1 cellular context compared by ENCODE assay signal in the genomic region with DNA sequence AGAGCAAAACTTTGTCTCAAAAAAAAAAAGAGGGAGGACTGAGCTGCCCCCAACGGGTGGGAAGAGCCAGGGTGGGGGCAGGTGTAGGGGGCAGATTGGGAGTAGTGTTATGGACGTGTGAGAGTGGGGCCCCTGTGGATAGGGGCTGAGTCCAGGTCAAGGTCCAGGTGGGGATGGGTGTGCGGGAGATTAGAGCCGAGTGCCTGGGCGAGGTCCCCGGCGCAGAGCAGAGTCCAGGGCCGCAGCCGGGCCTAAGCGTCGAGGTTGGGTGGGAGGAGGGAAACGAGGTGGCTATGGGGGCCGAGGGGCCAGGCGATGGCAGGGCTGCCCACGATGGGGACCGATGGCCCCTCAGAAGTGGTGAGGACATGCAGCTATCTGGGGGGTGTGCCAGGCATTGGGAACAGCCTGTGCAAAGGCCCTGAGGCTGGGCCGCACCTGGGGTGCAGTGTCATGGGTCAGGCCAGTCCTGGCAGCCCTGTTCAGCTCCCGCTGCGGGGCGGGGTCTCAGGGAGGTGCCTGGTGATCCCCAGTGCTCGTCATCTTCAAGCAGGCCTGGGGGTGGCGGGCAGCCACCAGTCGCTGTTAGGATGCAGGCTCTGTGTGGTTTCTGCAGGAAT.
TF ChIP-seq lines count a peak whose summit lies in the region.

No MANE protein-coding gene starts in this region.

TF ChIP-seq in HepG2, 621 proteins besides CTCF, POLR2A, EP300 and RAD21 (continued from another document and continues in another):
- TF ChIP-seq, protein P1, sequence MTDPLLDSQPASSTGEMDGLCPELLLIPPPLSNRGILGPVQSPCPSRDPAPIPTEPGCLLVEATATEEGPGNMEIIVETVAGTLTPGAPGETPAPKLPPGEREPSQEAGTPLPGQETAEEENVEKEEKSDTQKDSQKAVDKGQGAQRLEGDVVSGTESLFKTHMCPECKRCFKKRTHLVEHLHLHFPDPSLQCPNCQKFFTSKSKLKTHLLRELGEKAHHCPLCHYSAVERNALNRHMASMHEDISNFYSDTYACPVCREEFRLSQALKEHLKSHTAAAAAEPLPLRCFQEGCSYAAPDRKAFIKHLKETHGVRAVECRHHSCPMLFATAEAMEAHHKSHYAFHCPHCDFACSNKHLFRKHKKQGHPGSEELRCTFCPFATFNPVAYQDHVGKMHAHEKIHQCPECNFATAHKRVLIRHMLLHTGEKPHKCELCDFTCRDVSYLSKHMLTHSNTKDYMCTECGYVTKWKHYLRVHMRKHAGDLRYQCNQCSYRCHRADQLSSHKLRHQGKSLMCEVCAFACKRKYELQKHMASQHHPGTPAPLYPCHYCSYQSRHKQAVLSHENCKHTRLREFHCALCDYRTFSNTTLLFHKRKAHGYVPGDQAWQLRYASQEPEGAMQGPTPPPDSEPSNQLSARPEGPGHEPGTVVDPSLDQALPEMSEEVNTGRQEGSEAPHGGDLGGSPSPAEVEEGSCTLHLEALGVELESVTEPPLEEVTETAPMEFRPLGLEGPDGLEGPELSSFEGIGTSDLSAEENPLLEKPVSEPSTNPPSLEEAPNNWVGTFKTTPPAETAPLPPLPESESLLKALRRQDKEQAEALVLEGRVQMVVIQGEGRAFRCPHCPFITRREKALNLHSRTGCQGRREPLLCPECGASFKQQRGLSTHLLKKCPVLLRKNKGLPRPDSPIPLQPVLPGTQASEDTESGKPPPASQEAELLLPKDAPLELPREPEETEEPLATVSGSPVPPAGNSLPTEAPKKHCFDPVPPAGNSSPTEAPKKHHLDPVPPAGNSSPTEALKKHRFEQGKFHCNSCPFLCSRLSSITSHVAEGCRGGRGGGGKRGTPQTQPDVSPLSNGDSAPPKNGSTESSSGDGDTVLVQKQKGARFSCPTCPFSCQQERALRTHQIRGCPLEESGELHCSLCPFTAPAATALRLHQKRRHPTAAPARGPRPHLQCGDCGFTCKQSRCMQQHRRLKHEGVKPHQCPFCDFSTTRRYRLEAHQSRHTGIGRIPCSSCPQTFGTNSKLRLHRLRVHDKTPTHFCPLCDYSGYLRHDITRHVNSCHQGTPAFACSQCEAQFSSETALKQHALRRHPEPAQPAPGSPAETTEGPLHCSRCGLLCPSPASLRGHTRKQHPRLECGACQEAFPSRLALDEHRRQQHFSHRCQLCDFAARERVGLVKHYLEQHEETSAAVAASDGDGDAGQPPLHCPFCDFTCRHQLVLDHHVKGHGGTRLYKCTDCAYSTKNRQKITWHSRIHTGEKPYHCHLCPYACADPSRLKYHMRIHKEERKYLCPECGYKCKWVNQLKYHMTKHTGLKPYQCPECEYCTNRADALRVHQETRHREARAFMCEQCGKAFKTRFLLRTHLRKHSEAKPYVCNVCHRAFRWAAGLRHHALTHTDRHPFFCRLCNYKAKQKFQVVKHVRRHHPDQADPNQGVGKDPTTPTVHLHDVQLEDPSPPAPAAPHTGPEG (CRISPR knock-in tag; IDR thresholded peaks at IDR 0.05) = no peak
- TF ChIP-seq RNF2 (conservative IDR thresholded peaks at IDR 0.05; ENCODE audit: low read depth) (0 out of 2 replicates have a peak, but pooled peaks have one; percentile 56), ZNF17 (CRISPR knock-in tag; IDR thresholded peaks at IDR 0.05) (no peak), ZNF644 (CRISPR knock-in tag; IDR thresholded peaks at IDR 0.05; ENCODE audit: low read depth) (peak; percentile 78; the same call in 1 of the 2 replicates), NR1H2 (CRISPR knock-in tag; IDR thresholded peaks at IDR 0.05; ENCODE audit: borderline replicate concordance, low read depth) (no peak), SRF (IDR thresholded peaks at IDR 0.05; ENCODE audit: low read depth, low read length) (0 out of 2 replicates have a peak, but pooled peaks have one; percentile 28), ZNF335 (CRISPR knock-in tag; IDR thresholded peaks at IDR 0.05) (0 out of 2 replicates have a peak, but pooled peaks have one; percentile 20), IKZF4 (CRISPR knock-in tag; IDR thresholded peaks at IDR 0.05; ENCODE audit: borderline replicate concordance, low read depth, not compliant biosample characterization) (no peak), AGO1 (IDR thresholded peaks at IDR 0.05; ENCODE audit: low read depth, low read length, poor library complexity, severe bottlenecking) (no peak), NAIF1 (CRISPR knock-in tag; IDR thresholded peaks at IDR 0.05; ENCODE audit: borderline replicate concordance) (peak; percentile 74; the same call in 1 of the 2 replicates), HMG20A (CRISPR knock-in tag; IDR thresholded peaks at IDR 0.05; ENCODE audit: borderline replicate concordance) (peak; percentile 75; the same call in 1 of the 2 replicates), MTA1 (CRISPR knock-in tag; IDR thresholded peaks at IDR 0.05; ENCODE audit: borderline replicate concordance) (peak; percentile 100), ZNF354B (CRISPR knock-in tag; IDR thresholded peaks at IDR 0.05) (0 out of 2 replicates have a peak, but pooled peaks have one; percentile 35), ATAD3A (CRISPR knock-in tag; IDR thresholded peaks at IDR 0.05) (no peak), ZKSCAN8 (CRISPR knock-in tag; IDR thresholded peaks at IDR 0.05; ENCODE audit: borderline replicate concordance) (peak; percentile 93; the same call in 1 of the 2 replicates), ERF (CRISPR knock-in tag; IDR thresholded peaks at IDR 0.05) (peak; percentile 82; the same call in 1 of the 2 replicates), ELF3 (CRISPR knock-in tag; IDR thresholded peaks at IDR 0.05) (peak; percentile 77), ZNF558 (CRISPR knock-in tag; IDR thresholded peaks at IDR 0.05; ENCODE audit: borderline replicate concordance) (no peak), ARID2 (CRISPR knock-in tag; IDR thresholded peaks at IDR 0.05; ENCODE audit: borderline replicate concordance) (peak; percentile 63; the same call in 1 of the 2 replicates), CREM (IDR thresholded peaks at IDR 0.05) (peak; percentile 80; the same call in 1 of the 2 replicates), CREM (CRISPR knock-in tag; IDR thresholded peaks at IDR 0.05) (no peak), HMGA1 (CRISPR knock-in tag; conservative IDR thresholded peaks at IDR 0.05) (no peak), POLR2G (IDR thresholded peaks at IDR 0.05; ENCODE audit: low read depth, low read length) (peak; percentile 59; the same call in 1 of the 2 replicates), MAZ (IDR thresholded peaks at IDR 0.05; ENCODE audit: borderline replicate concordance, low read depth, low read length) (peak; percentile 90), MAZ (CRISPR knock-in tag; IDR thresholded peaks at IDR 0.05; ENCODE audit: low read depth) (peak; percentile 94)
- TF ChIP-seq, protein P2, sequence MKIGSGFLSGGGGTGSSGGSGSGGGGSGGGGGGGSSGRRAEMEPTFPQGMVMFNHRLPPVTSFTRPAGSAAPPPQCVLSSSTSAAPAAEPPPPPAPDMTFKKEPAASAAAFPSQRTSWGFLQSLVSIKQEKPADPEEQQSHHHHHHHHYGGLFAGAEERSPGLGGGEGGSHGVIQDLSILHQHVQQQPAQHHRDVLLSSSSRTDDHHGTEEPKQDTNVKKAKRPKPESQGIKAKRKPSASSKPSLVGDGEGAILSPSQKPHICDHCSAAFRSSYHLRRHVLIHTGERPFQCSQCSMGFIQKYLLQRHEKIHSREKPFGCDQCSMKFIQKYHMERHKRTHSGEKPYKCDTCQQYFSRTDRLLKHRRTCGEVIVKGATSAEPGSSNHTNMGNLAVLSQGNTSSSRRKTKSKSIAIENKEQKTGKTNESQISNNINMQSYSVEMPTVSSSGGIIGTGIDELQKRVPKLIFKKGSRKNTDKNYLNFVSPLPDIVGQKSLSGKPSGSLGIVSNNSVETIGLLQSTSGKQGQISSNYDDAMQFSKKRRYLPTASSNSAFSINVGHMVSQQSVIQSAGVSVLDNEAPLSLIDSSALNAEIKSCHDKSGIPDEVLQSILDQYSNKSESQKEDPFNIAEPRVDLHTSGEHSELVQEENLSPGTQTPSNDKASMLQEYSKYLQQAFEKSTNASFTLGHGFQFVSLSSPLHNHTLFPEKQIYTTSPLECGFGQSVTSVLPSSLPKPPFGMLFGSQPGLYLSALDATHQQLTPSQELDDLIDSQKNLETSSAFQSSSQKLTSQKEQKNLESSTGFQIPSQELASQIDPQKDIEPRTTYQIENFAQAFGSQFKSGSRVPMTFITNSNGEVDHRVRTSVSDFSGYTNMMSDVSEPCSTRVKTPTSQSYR (CRISPR knock-in tag; IDR thresholded peaks at IDR 0.05; ENCODE audit: borderline replicate concordance) = peak; percentile 95
- TF ChIP-seq, protein P3, sequence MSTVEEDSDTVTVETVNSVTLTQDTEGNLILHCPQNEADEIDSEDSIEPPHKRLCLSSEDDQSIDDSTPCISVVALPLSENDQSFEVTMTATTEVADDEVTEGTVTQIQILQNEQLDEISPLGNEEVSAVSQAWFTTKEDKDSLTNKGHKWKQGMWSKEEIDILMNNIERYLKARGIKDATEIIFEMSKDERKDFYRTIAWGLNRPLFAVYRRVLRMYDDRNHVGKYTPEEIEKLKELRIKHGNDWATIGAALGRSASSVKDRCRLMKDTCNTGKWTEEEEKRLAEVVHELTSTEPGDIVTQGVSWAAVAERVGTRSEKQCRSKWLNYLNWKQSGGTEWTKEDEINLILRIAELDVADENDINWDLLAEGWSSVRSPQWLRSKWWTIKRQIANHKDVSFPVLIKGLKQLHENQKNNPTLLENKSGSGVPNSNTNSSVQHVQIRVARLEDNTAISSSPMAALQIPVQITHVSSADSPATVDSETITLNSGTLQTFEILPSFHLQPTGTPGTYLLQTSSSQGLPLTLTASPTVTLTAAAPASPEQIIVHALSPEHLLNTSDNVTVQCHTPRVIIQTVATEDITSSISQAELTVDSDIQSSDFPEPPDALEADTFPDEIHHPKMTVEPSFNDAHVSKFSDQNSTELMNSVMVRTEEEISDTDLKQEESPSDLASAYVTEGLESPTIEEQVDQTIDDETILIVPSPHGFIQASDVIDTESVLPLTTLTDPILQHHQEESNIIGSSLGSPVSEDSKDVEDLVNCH (CRISPR knock-in tag; IDR thresholded peaks at IDR 0.05) = no peak
- TF ChIP-seq, protein P4, sequence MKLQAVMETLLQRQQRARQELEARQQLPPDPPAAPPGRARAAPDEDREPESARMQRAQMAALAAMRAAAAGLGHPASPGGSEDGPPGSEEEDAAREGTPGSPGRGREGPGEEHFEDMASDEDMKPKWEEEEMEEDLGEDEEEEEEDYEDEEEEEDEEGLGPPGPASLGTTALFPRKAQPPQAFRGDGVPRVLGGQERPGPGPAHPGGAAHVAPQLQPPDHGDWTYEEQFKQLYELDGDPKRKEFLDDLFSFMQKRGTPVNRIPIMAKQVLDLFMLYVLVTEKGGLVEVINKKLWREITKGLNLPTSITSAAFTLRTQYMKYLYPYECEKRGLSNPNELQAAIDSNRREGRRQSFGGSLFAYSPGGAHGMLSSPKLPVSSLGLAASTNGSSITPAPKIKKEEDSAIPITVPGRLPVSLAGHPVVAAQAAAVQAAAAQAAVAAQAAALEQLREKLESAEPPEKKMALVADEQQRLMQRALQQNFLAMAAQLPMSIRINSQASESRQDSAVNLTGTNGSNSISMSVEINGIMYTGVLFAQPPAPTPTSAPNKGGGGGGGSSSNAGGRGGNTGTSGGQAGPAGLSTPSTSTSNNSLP (IDR thresholded peaks at IDR 0.05; ENCODE audit: low read depth, low read length) = 0 out of 2 replicates have a peak, but pooled peaks have one; percentile 40
- TF ChIP-seq, protein P5, sequence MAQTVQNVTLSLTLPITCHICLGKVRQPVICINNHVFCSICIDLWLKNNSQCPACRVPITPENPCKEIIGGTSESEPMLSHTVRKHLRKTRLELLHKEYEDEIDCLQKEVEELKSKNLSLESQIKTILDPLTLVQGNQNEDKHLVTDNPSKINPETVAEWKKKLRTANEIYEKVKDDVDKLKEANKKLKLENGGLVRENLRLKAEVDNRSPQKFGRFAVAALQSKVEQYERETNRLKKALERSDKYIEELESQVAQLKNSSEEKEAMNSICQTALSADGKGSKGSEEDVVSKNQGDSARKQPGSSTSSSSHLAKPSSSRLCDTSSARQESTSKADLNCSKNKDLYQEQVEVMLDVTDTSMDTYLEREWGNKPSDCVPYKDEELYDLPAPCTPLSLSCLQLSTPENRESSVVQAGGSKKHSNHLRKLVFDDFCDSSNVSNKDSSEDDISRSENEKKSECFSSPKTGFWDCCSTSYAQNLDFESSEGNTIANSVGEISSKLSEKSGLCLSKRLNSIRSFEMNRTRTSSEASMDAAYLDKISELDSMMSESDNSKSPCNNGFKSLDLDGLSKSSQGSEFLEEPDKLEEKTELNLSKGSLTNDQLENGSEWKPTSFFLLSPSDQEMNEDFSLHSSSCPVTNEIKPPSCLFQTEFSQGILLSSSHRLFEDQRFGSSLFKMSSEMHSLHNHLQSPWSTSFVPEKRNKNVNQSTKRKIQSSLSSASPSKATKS (CRISPR knock-in tag; IDR thresholded peaks at IDR 0.05) = no peak; the same call in 1 of the 2 replicates
- TF ChIP-seq, protein P6, sequence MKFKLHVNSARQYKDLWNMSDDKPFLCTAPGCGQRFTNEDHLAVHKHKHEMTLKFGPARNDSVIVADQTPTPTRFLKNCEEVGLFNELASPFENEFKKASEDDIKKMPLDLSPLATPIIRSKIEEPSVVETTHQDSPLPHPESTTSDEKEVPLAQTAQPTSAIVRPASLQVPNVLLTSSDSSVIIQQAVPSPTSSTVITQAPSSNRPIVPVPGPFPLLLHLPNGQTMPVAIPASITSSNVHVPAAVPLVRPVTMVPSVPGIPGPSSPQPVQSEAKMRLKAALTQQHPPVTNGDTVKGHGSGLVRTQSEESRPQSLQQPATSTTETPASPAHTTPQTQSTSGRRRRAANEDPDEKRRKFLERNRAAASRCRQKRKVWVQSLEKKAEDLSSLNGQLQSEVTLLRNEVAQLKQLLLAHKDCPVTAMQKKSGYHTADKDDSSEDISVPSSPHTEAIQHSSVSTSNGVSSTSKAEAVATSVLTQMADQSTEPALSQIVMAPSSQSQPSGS (CRISPR knock-in tag; IDR thresholded peaks at IDR 0.05) = peak; percentile 64; the same call in 1 of the 2 replicates
- TF ChIP-seq, protein P7, sequence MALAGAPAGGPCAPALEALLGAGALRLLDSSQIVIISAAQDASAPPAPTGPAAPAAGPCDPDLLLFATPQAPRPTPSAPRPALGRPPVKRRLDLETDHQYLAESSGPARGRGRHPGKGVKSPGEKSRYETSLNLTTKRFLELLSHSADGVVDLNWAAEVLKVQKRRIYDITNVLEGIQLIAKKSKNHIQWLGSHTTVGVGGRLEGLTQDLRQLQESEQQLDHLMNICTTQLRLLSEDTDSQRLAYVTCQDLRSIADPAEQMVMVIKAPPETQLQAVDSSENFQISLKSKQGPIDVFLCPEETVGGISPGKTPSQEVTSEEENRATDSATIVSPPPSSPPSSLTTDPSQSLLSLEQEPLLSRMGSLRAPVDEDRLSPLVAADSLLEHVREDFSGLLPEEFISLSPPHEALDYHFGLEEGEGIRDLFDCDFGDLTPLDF (CRISPR knock-in tag; IDR thresholded peaks at IDR 0.05) = no peak
